8 cellular contexts compared by ENCODE assay signal in genomic region chr9:21993893-21994525, GRCh38. TPM values are rescaled to one million over a fixed set of nuclear protein-coding genes. Genes with fewer than 3 reads are reported as not detected.
A peak's percentile ranks its signal among the peaks of the same experiment; 100 is the strongest.
DNase-seq lines count a peak whose midpoint lies in the region; ATAC-seq and TF ChIP-seq lines count a peak whose summit lies in the region.

Gene CDKN2A, minus strand, starts transcription at chr9:21994392.

- TF ChIP-seq CTCF in GM12872 (IDR thresholded peaks at IDR 0.05; ENCODE audit: insufficient read depth, low read depth, low read length) (0 out of 3 replicates have a peak, but pooled peaks have one; percentile 22), coronary artery (IDR thresholded peaks at IDR 0.05) (no peak), lower lobe of right lung (IDR thresholded peaks at IDR 0.05) (no peak), thyroid gland (IDR thresholded peaks at IDR 0.05) (no peak)

- peak within 1 kb of the TSS; percentile 88 for H3K4me3 ChIP-seq in coronary artery
- H3K4me3 ChIP-seq in lower lobe of right lung: peak within 1 kb of the TSS; percentile 83
- H3K4me3 ChIP-seq in thyroid gland (replicated peaks in 1 of 3): peak within 1 kb of the TSS; percentile 7 to 81 (median 58)

- in situ Hi-C loops in KBM-7 (cut with MboI; ENCODE audit: low pct_unique_long_range_greater_than_20kb, low sequenced_read_pairs): no loop called here

- whole genome bisulfite sequencing in thyroid gland, 2 donors: 15 to 19% methylated on average over 14 to 20 of the region's 52 CpGs

- peaks cover 14% of the 10 kb centered on the region for H3K4me1 ChIP-seq in lower lobe of right lung
- H3K4me1 ChIP-seq in thyroid gland: peaks cover 8 to 12% of the 10 kb centered on the region in 2 donors

- H3K9me3 ChIP-seq in lower lobe of right lung: no peaks in the 10 kb centered on the region
- no peaks in the 10 kb centered on the region for H3K9me3 ChIP-seq in thyroid gland

- DNase-seq in KBM-7 (peak; percentile 81), coronary artery (ENCODE audit: low spot score) (no peak), lower lobe of right lung (peak; percentile 58), thyroid gland (no peak), NCI-H187 treated with DMSO at 0.1 percent for 48 hours (lab: John Stamatoyannopoulos, UW) (no peak)

- intact Hi-C loops in T-helper 2 cell treated with Interferon-gamma antibody and Interleukin-4, amounts not matched to agents 100 ng/mL and 5 ng/mL, for 36 hours (cut with micrococcal nuclease): loop anchor here (1.0 to 10.0 kb wide), 6 partner anchors 19 to 1371 kb away; partner anchors contain the start of genes KLHL9 and MLLT3
- intact Hi-C loops in lower lobe of right lung (cut with DNase I) (no loop called here), thyroid gland (cut with DNase I) (no loop called here)

- H3K27ac ChIP-seq in coronary artery (peak within 1 kb of the TSS; percentile 74 to 83), lower lobe of right lung (peak within 1 kb of the TSS; percentile 93), thyroid gland (peak within 1 kb of the TSS; percentile 42 to 62 (median 46))

- no peaks in the 10 kb centered on the region for H3K36me3 ChIP-seq in lower lobe of right lung
- no peaks in the 10 kb centered on the region for H3K36me3 ChIP-seq in thyroid gland

- no peak for TF ChIP-seq POLR2A in thyroid gland (IDR thresholded peaks at IDR 0.05)

- H3K27me3 ChIP-seq in lower lobe of right lung (ENCODE audit: low read depth) (peaks cover 35% of the 10 kb centered on the region), thyroid gland (peaks cover 11% of the 10 kb centered on the region)

- peak; percentile 31 for ATAC-seq in GM21619 (IDR thresholded peaks at IDR 0.05; ENCODE audit: unreplicated experiment)
- peak; percentile 64 to 66 for ATAC-seq in lower lobe of right lung

RNA-seq across cellular contexts. Expression of gene CDKN2A, which starts in this region (rescaled TPM):
- total RNA-seq in T-helper 2 cell treated with Interferon-gamma antibody and Interleukin-4, amounts not matched to agents 100 ng/mL and 5 ng/mL, for 36 hours: 21.2 and 24.1 TPM in 2 replicates
- 8.4 TPM for total RNA-seq in lower lobe of right lung
- total RNA-seq in thyroid gland: 1 to 10 TPM in 3 of 4 donors, not detected in 1; 1.9 to 2.3 (median 2.1) TPM

Comparison
In these comparisons a context has a peak if more than half of its experiments do, and no peak if none do; other contexts are left out.
1. DNase-seq: peak in KBM-7 (single experiment) and lower lobe of right lung (single experiment); none in coronary artery (single experiment), thyroid gland (0 of 2) and NCI-H187 treated with DMSO at 0.1 percent for 48 hours (single experiment).
2. Peak in every context shown above with its lines, with median percentiles within 50 percentile points of each other: H3K27ac ChIP-seq and H3K4me3 ChIP-seq.